ENCODE assay signal across 8 cellular contexts in the genomic region with DNA sequence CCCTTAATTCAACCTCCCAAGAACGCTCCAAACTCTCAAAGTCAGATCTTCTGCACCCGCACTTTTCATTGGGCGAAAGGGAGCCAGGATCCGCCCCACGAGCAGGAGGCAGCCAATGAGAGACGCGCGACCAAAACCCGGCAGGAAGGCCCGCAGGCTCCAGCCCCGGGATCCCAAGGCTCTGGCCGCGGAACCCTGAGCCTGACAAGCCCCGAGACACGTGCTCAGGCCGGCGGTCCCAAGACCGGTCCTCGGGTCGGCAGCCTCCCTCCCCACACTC. TPM values are rescaled to one million over a fixed set of nuclear protein-coding genes. Genes with fewer than 3 reads are reported as not detected.
DNase-seq lines count a peak whose midpoint lies in the region; FAIRE-seq and TF ChIP-seq lines count a peak whose summit lies in the region.

No MANE protein-coding gene starts in this region.

- peak overlapping the region; percentile 96 for H3K4me2 ChIP-seq in Loucy (ENCODE audit: low read depth, low read length, poor library complexity, severe bottlenecking)

- peaks cover 50% of the 10 kb centered on the region for H4K20me1 ChIP-seq in Loucy (ENCODE audit: insufficient read depth, low read length, poor library complexity, severe bottlenecking)

- H3F3A ChIP-seq in Loucy (ENCODE audit: low read depth) = no peaks in the 10 kb centered on the region

- H3K4me1 ChIP-seq in ES-I3 (ENCODE audit: insufficient read depth, low read length) (0 out of 2 replicates have a peak, but pooled peaks cover 6% of the 10 kb centered on the region), Loucy (ENCODE audit: insufficient read depth, low read length, poor library complexity, severe bottlenecking) (peaks cover 32% of the 10 kb centered on the region), neutrophil (ENCODE audit: control insufficient read depth in 1 of 2, insufficient read depth in 1 of 2, low read depth in 1 of 2, low read length in 1 of 2) (peaks cover 16 to 20% of the 10 kb centered on the region in 2 experiments)

- H3K79me2 ChIP-seq in Loucy (ENCODE audit: insufficient read depth, low read length) = peaks cover 69% of the 10 kb centered on the region

- H3K4me3 ChIP-seq in Loucy (ENCODE audit: low read length, poor library complexity, severe bottlenecking) (peak overlapping the region; percentile 73), neutrophil (ENCODE audit: low read depth in 1 of 2, low read length in 1 of 2) (peak overlapping the region; percentile 97 to 100)

- no peaks in the 10 kb centered on the region for H3K9me3 ChIP-seq in ES-I3 (ENCODE audit: control insufficient read depth, insufficient read depth, low read length)
- H3K9me3 ChIP-seq in Loucy (ENCODE audit: insufficient read depth, low read depth, low read length) = no peaks in the 10 kb centered on the region
- H3K9me3 ChIP-seq in neutrophil = no peaks in the 10 kb centered on the region

- H3K9ac ChIP-seq in ES-I3 (ENCODE audit: low read depth, low read length) = peak overlapping the region; percentile 84
- peak overlapping the region; percentile 89 for H3K9ac ChIP-seq in Loucy (ENCODE audit: low read depth, low read length, poor library complexity, severe bottlenecking)

- H3K27me3 ChIP-seq in Loucy (ENCODE audit: insufficient read depth, low read length, poor library complexity, severe bottlenecking) = no peaks in the 10 kb centered on the region
- H3K27me3 ChIP-seq in neutrophil = no peaks in the 10 kb centered on the region

- peak overlapping the region; percentile 95 for H3K27ac ChIP-seq in neutrophil
- peak overlapping the region; percentile 90 for H3K27ac ChIP-seq in substantia nigra (ENCODE audit: low read depth, low read length, poor library complexity, severe bottlenecking)

- no peak for FAIRE-seq in frontal cortex (lab: Jason Lieb, UNC)

- DNase-seq in H4 (ENCODE audit: low spot score) (peak; percentile 83), SIG-M5 treated with dmso at 0.1 percent for 504 hours (lab: John Stamatoyannopoulos, UW; ENCODE audit: unreplicated experiment) (peak; percentile 93), frontal cortex (ENCODE audit: low spot score in 2 of 2) (peak; percentile 78 to 82), substantia nigra (lab: John Stamatoyannopoulos, UW) (peak; percentile 30 to 94 (median 78))
- DNase-seq in activated naive CD4-positive, alpha-beta T cell (lab: John Stamatoyannopoulos, UW) = peak; percentile 64 to 79 (median 77)

- no peaks in the 10 kb centered on the region for H3K9me2 ChIP-seq in Loucy (replicated peaks; ENCODE audit: low read depth, low read length)

- TF ChIP-seq CTCF in Loucy (conservative IDR thresholded peaks at IDR 0.05; ENCODE audit: low read length) (no peak), neutrophil (IDR thresholded peaks at IDR 0.05) (no peak)

- H2AFZ ChIP-seq in Loucy (ENCODE audit: low read length) = peak overlapping the region; percentile 85

- H3K36me3 ChIP-seq in ES-I3 (ENCODE audit: insufficient read depth, low read length) (0 out of 2 replicates have a peak, but pooled peaks cover 4% of the 10 kb centered on the region), Loucy (ENCODE audit: insufficient read depth, low read length) (peaks cover 11% of the 10 kb centered on the region; the same call in 1 of the 2 replicates), neutrophil (peaks cover 11% of the 10 kb centered on the region)

RNA-seq across cellular contexts. Expression of a gene that starts 0.4 kb away (rescaled TPM):
- total RNA-seq in H4 (2014; rRNA removed; shearing (Covaris generic)) = 24.4 and 45.0 TPM in 2 replicates
- 11.0 TPM for total RNA-seq in frontal cortex

RNA-seq across cellular contexts. Expression of a gene that starts 0.7 kb away (rescaled TPM):
- 17.9 and 20.8 TPM in 2 replicates for total RNA-seq in H4 (2014; rRNA removed; shearing (Covaris generic))
- total RNA-seq in frontal cortex = 10.2 TPM

RNA-seq across cellular contexts. Expression of a gene that starts 35.3 kb away (rescaled TPM):
- total RNA-seq in H4 (2014; rRNA removed; shearing (Covaris generic)) = not detected in 2 replicates
- not detected for total RNA-seq in frontal cortex

RNA-seq across cellular contexts. Expression of a gene that starts 36.4 kb away (rescaled TPM):
- 5.3 and 5.4 TPM in 2 replicates for total RNA-seq in H4 (2014; rRNA removed; shearing (Covaris generic))
- total RNA-seq in frontal cortex = 2.4 TPM

RNA-seq across cellular contexts. Expression of a gene that starts 49.3 kb away (rescaled TPM):
- 0.08 TPM in 1 of 2 replicates, not detected in the other for total RNA-seq in H4 (2014; rRNA removed; shearing (Covaris generic))
- total RNA-seq in frontal cortex = 4.9 TPM

Comparison
In these comparisons a context has a peak if more than half of its experiments do, and no peak if none do; other contexts are left out.
1. Peak in every context shown above with its lines: DNase-seq, H3K4me3 ChIP-seq and H3K27ac ChIP-seq.